In the genomic region with DNA sequence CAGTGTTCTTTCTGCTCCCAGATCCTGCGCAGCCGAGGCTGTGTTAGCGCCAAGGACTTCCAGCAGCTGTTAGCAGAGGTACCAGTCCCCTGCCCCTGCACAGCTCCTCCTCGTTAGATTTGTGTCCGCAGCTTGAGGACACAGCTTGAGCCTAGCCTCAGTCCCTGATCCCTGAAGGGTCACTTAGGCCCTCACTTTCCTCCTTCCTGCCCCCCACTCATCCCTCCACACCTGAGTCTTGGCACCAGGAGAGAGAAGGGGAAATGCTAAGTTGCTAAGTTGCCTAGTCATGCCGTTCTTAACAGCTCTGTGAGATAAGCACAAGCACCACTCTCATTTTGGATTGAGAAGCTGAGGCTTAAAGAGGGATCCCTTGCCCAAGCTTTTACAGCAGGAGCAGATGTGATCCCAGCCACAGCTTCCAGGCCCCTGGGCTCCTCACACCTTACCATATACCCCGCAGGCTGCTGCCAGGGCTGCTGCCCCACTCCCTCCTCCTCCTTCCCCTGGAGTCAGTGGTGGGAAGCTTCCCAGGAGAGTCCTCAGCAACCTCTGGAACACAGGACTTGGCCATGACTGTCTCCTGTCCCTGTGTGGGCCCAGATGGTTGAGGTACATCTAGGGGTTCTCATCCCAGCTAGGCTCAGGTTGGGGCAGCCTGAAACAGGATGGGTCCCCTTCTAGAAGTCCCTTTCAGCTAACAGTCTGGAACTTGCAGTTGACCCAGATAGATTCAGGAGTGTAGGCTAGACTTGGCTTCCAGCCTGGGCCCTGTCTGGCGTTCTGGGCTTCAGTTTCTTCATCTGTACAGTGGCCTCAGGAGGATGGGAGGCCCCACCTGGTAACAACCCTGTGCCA, we compare ENCODE assay signal across 8 cellular contexts. TPM values are rescaled to one million over a fixed set of nuclear protein-coding genes. Genes with fewer than 3 reads are reported as not detected.
DNase-seq lines count a peak whose midpoint lies in the region; ATAC-seq and TF ChIP-seq lines count a peak whose summit lies in the region.

No MANE protein-coding gene starts in this region.

- H3K4me3 ChIP-seq in duodenal mucosa (ENCODE audit: low read depth in 1 of 2, low read length in 2 of 2) = peak overlapping the region; percentile 97 to 100

- peak overlapping the region; percentile 99 for H3K4me3 Mint-ChIP-seq in neural crest cell

- peak; percentile 12 for DNase-seq in EH (ENCODE audit: low read depth)
- DNase-seq in NCI-H2227 treated with DMSO at 0.1 percent for 48 hours (lab: John Stamatoyannopoulos, UW) = peak; percentile 7
- no peak for DNase-seq in neural crest cell (ENCODE audit: low read depth, low spot score)
- no peak for DNase-seq in stimulated activated CD4-positive, alpha-beta T cell treated with anti-CD3 and anti-CD28 coated beads, Interleukin-2, amount 100 ng/mL, for 48 hours
- DNase-seq in omental fat pad (ENCODE audit: low spot score) = no peak

- H3K4me1 Mint-ChIP-seq in neural crest cell = peaks cover 27% of the 10 kb centered on the region

- no peaks in the 10 kb centered on the region for H3K9me3 Mint-ChIP-seq in neural crest cell

- H3K27ac Mint-ChIP-seq in neural crest cell (ENCODE audit: unreplicated experiment) = peak overlapping the region; percentile 100

- H3K9me3 ChIP-seq in duodenal mucosa (ENCODE audit: control insufficient read depth in 1 of 2, low read length in 2 of 2) = no peaks in the 10 kb centered on the region

- TF ChIP-seq CTCF in neural crest cell (conservative IDR thresholded peaks at IDR 0.05) (no peak), omental fat pad (IDR thresholded peaks at IDR 0.05) (no peak)

- peaks cover 4% of the 10 kb centered on the region in 2 donors for H3K36me3 ChIP-seq in duodenal mucosa (ENCODE audit: control insufficient read depth in 1 of 2, insufficient read depth in 2 of 2, low read length in 2 of 2)

- peak overlapping the region; percentile 92 to 94 for H3K9ac ChIP-seq in duodenal mucosa (ENCODE audit: low read depth in 1 of 2, low read length in 2 of 2)

- peaks cover 22 to 53% of the 10 kb centered on the region in 2 donors for H3K4me1 ChIP-seq in duodenal mucosa (ENCODE audit: control insufficient read depth in 1 of 2, insufficient read depth in 2 of 2, low read length in 2 of 2)

- no peaks in the 10 kb centered on the region for H3K27me3 ChIP-seq in duodenal mucosa (ENCODE audit: control insufficient read depth in 1 of 2, insufficient read depth in 2 of 2, low read length in 2 of 2)

- H3K27me3 Mint-ChIP-seq in neural crest cell (ENCODE audit: low read depth) = peaks cover 6% of the 10 kb centered on the region

- no peak for ATAC-seq in HG02852 (IDR thresholded peaks at IDR 0.05; ENCODE audit: unreplicated experiment)
- no peak for ATAC-seq in omental fat pad (ENCODE audit: low FRiP score)
- ATAC-seq in GM21526 (IDR thresholded peaks at IDR 0.05; ENCODE audit: low FRiP score, unreplicated experiment) = no peak

- H3K36me3 Mint-ChIP-seq in neural crest cell (ENCODE audit: low read depth) = no peaks in the 10 kb centered on the region

- H3K27ac ChIP-seq in duodenal mucosa (ENCODE audit: low read depth, low read length) = peak overlapping the region; percentile 94

RNA-seq across cellular contexts. Expression of a gene that starts 1.0 kb away (rescaled TPM):
- 17.2 and 18.1 TPM in 2 replicates for total RNA-seq in neural crest cell
- 10 to 100 TPM in 1 of 4 donors, 1 to 10 TPM in 3; 3.1 to 13.9 (median 6.2) TPM for total RNA-seq in omental fat pad

RNA-seq across cellular contexts. Expression of a gene that starts 4.5 kb away (rescaled TPM):
- total RNA-seq in neural crest cell (173 and 180 TPM in 2 replicates), omental fat pad (100 to 1,000 TPM; 146 to 241 (median 189) TPM)

RNA-seq across cellular contexts. Expression of a gene that starts 9.8 kb away (rescaled TPM):
- 14.2 and 16.3 TPM in 2 replicates for total RNA-seq in neural crest cell
- 1 to 10 TPM; 1.3 to 4.7 (median 2.7) TPM for total RNA-seq in omental fat pad

Comparison
In these comparisons a context has a peak if more than half of its experiments do, and no peak if none do; other contexts are left out.
1. DNase-seq: peak in EH (single experiment) and NCI-H2227 treated with DMSO at 0.1 percent for 48 hours (single experiment); none in neural crest cell (single experiment), stimulated activated CD4-positive, alpha-beta T cell treated with anti-CD3 and anti-CD28 coated beads, Interleukin-2, amount 100 ng/mL, for 48 hours (0 of 2) and omental fat pad (single experiment).